In the genomic region with DNA sequence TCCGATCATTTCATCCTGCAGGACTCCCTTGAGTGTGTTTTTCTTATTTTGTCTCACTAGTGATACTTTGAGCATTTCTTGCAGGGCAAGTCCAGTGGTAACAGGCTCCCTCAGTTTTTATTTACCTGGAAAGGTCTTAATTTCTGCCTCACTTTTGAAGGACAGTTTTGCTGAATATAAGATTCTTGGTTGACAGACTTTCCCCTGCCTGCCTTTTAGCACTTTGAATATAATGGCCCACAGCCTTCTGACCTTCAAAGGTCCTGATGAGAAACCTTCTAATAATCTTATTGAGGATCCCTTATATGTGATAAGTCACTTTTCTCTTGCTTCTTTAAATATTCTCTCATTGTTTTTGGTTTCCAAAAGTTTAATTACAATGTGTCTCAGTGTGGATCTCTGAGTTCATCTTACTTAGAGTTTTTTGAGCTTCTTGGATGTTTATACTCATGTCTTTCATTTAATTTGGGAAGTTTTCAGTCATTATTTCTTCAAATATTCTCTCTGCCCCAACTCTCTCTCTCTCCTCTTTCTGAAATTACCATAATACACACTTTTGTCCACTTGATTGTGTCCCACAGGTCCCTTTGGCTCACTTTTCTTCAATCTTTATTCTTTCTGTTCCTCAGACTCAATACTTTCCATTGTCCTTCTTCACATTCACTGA, we compare ENCODE assay signal across 11 cellular contexts. TPM values are rescaled to one million over a fixed set of nuclear protein-coding genes. Genes with fewer than 3 reads are reported as not detected.
"Had no signal": no experiment of that assay in that cellular context is flagged by ENCODE, and none has a peak within 500 bp of the region (broad histone marks: within the 10 kb centered on the region; RNA-seq: fewer than 3 reads in every experiment).

No MANE protein-coding gene starts in this region.

- H3K4me3 ChIP-seq: GM23248, HAP-1, K562 had no signal

- DNase-seq: GM23248, GOT3, H7, IMR-90, KG1 had no signal

- H3K4me1 ChIP-seq: HAP-1 had no signal

- FAIRE-seq: K562 had no signal

- H3K27ac ChIP-seq: GM23248, HL-60 had no signal

- H3K36me3 ChIP-seq: HAP-1 had no signal

- H2AFZ ChIP-seq: GM23248 had no signal

- H3K9ac ChIP-seq: GM23248 had no signal

- ATAC-seq: HCT116, K562 had no signal

RNA-seq across cellular contexts. Expression of a gene that starts 39.7 kb away (rescaled TPM):
- total RNA-seq: GM23248, H4, H7, HT1080, IMR-90, K562 had no signal
- polyA plus RNA-seq: GM23248, IMR-90, K562 had no signal
